Comparison of ENCODE assay signal across 27 cellular contexts in the genomic region with DNA sequence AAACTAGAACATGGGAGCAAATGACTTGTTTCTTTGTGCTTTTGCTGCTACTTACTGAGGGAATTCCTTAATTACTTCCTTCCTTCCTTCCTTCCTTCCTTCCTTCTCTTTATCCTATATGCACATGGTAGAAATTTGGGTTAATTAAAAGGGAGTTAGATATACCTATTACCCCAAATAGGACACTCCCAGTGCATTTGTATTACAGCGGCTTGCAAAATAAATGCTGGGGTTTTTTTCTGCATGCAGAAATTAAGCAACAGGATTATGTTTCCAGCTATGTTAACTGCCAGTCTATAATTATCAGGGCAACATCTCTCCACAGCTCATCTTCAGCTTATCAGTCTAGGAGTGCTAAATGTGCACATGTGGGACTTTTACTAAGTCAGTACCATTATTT.
"Had no signal": no experiment of that assay in that cellular context is flagged by ENCODE, and none has a peak within 500 bp of the region (broad histone marks: within the 10 kb centered on the region; RNA-seq: fewer than 3 reads in every experiment).

No MANE protein-coding gene starts in this region.

- H3K4me3 ChIP-seq: left lung, lower lobe of right lung, pancreas, prostate gland, skin epidermis, stomach, testis, thyroid gland, transverse colon, upper lobe of left lung, vagina had no signal

- FAIRE-seq: keratinocyte, pancreas had no signal

- H3K9me3 ChIP-seq: left lung, lower lobe of right lung, pancreas, prostate gland, stomach, testis, thyroid gland, transverse colon, upper lobe of left lung, vagina had no signal

- DNase-seq: kidney glomerular epithelial cell; left colon; left lung; lower lobe of right lung; mammary epithelial cell; mesenchymal stem cell; naive thymus-derived CD8-positive, alpha-beta T cell; nucleus accumbens; pancreas; posterior cingulate gyrus; retina; right cardiac atrium; stimulated activated CD4-positive, alpha-beta T cell treated with anti-CD3 and anti-CD28 coated beads, Interleukin-12 subunit alpha, Interleukin-12 subunit beta, amount 100 ng/mL, for 4 hours; stimulated activated CD4-positive, alpha-beta T cell treated with anti-CD3 and anti-CD28 coated beads, Interleukin-15, amount 100 ng/mL, for 24 hours; stimulated activated CD4-positive, alpha-beta T cell treated with anti-CD3 and anti-CD28 coated beads, Interleukin-2, amount 100 ng/mL, for 24 hours; stimulated activated CD4-positive, alpha-beta T cell treated with anti-CD3 and anti-CD28 coated beads, Interleukin-4, amount 100 ng/mL, for 1 hour; stimulated activated naive B cell treated with anti-CD40 and anti-IgM and Interleukin-4, amounts not matched to agents 10 μg/mL and 1 μg/mL and 100 μg/mL, for 72 hours; stimulated activated naive CD8-positive, alpha-beta T cell treated with anti-CD3 and anti-CD28 coated beads, Interleukin-15, Interleukin-2, amounts not matched to agents 100 U/mL and 50 U/mL, for 24 hours; stomach; testis; thyroid gland; transverse colon; upper lobe of left lung had no signal

- H3K36me3 ChIP-seq: left lung, lower lobe of right lung, pancreas, prostate gland, stomach, thyroid gland, transverse colon, upper lobe of left lung, vagina had no signal

- H3K27ac ChIP-seq: left lung, lower lobe of right lung, pancreas, prostate gland, skin epidermis, stomach, testis, thyroid gland, transverse colon, upper lobe of left lung, vagina had no signal
